In genomic region chr2:130797493-130798435, GRCh38 we compare ENCODE assay signal across 9 cellular contexts. TPM values are rescaled to one million over a fixed set of nuclear protein-coding genes. Genes with fewer than 3 reads are reported as not detected.
A peak's percentile ranks its signal among the peaks of the same experiment; 100 is the strongest.
DNase-seq lines count a peak whose midpoint lies in the region; ATAC-seq, FAIRE-seq and TF ChIP-seq lines count a peak whose summit lies in the region.
"Had no signal": no experiment of that assay in that cellular context is flagged by ENCODE, and none has a peak within 500 bp of the region (broad histone marks: within the 10 kb centered on the region; RNA-seq: fewer than 3 reads in every experiment).

No MANE protein-coding gene starts in this region.

- H3K4me1 ChIP-seq in kidney (ENCODE audit: control insufficient read depth in 1 of 2, insufficient read depth in 1 of 2, low read depth in 1 of 2, low read length in 2 of 2): peaks cover 0 to 6% of the 10 kb centered on the region in 2 donors

- H3K4me3 Mint-ChIP-seq in WTC11: peak overlapping the region; percentile 76

- POLR2A ChIA-PET in WTC11 (lab: Charles Lee): interaction anchor here (0.5 kb wide), 1 partner anchor 412 kb away, joined by 3 read pairs; no protein-coding TSS in a partner anchor

- H3K9me3 ChIP-seq in kidney (ENCODE audit: control insufficient read depth in 1 of 2, low read length in 2 of 2): no peaks in the 10 kb centered on the region

- peaks cover 20% of the 10 kb centered on the region for H3K4me1 Mint-ChIP-seq in WTC11

- H3K9me3 Mint-ChIP-seq in WTC11: no peaks in the 10 kb centered on the region

- ATAC-seq in GM18858 (IDR thresholded peaks at IDR 0.05; ENCODE audit: unreplicated experiment) (peak; percentile 83), HG03064 (IDR thresholded peaks at IDR 0.05; ENCODE audit: low read depth, unreplicated experiment) (peak; percentile 93), WTC11 (peak; percentile 76)

- no peak overlapping the region for H3K27ac Mint-ChIP-seq in WTC11

- H3K27ac ChIP-seq in caudate nucleus (ENCODE audit: low read depth, low read length): peak overlapping the region; percentile 89
- peak overlapping the region; percentile 77 to 90 for H3K27ac ChIP-seq in kidney (ENCODE audit: low read depth in 2 of 2, low read length in 2 of 2)

- CTCF ChIA-PET in WTC11 (lab: Charles Lee): interaction anchor here (0.6 to 4.4 kb wide), 46 partner anchors 9 to 617 kb away, joined by 3 to 48 read pairs (median 4); partner anchors contain the start of genes ARHGEF4 and SMPD4

- peak overlapping the region; percentile 72 to 74 for H3K4me3 ChIP-seq in kidney (ENCODE audit: low read length in 2 of 2)

- no peak for FAIRE-seq in kidney (lab: Jason Lieb, UNC)
- FAIRE-seq: TTC549 had no signal

- DNase-seq in AG08395 (ENCODE audit: low spot score) (peak; percentile 89), NCI-H2171 treated with DMSO at 0.1 percent for 48 hours (lab: John Stamatoyannopoulos, UW) (peak; percentile 82), WTC11 (ENCODE audit: low spot score) (peak; percentile 94), caudate nucleus (lab: John Stamatoyannopoulos, UW) (peak in 60 of 61 donors; percentile 20 to 94 (median 84)), kidney (peak; percentile 96)
- DNase-seq in stimulated activated CD4-positive, alpha-beta T cell treated with anti-CD3 and anti-CD28 coated beads, Interleukin-12 subunit alpha, Interleukin-12 subunit beta, amount 100 ng/mL, for 48 hours (ENCODE audit: low read depth in 2 of 3, low spot score in 1 of 3): peak; percentile 82 to 92 (median 90)

- intact Hi-C loops in kidney (cut with DNase I): loop anchor here (5.0 kb wide), 1 partner anchor 75 kb away; no protein-coding TSS in a partner anchor

- peaks cover 20% of the 10 kb centered on the region for H3K27me3 Mint-ChIP-seq in WTC11 (ENCODE audit: low read depth)

- H3K36me3 Mint-ChIP-seq in WTC11: no peaks in the 10 kb centered on the region

- TF ChIP-seq CTCF in WTC11 (IDR thresholded peaks at IDR 0.05) (peak; percentile 82), kidney (IDR thresholded peaks at IDR 0.05; ENCODE audit: borderline replicate concordance, extremely low read depth, insufficient read depth) (peak; percentile 87)

- peak overlapping the region; percentile 71 to 89 for H3K9ac ChIP-seq in kidney (ENCODE audit: low read length in 2 of 2)

- H3K36me3 ChIP-seq in kidney (ENCODE audit: control insufficient read depth in 1 of 2, insufficient read depth in 2 of 2, low read length in 2 of 2): no peaks in the 10 kb centered on the region

TF ChIP-seq in WTC11, 78 proteins besides CTCF, POLR2A, EP300 and RAD21 (continues in another document):
- TF ChIP-seq MLX (CRISPR knock-in tag; IDR thresholded peaks at IDR 0.05) (no peak), ZNF396 (CRISPR knock-in tag; IDR thresholded peaks at IDR 0.05; ENCODE audit: borderline replicate concordance) (no peak), FOXK1 (CRISPR knock-in tag; IDR thresholded peaks at IDR 0.05) (0 out of 2 replicates have a peak, but pooled peaks have one; percentile 34), ZNF281 (CRISPR knock-in tag; IDR thresholded peaks at IDR 0.05) (no peak), ZNF138 (CRISPR knock-in tag; conservative IDR thresholded peaks at IDR 0.05) (no peak), CREM (CRISPR knock-in tag; IDR thresholded peaks at IDR 0.05) (peak; percentile 60; the same call in 1 of the 2 replicates), ATF1 (CRISPR knock-in tag; IDR thresholded peaks at IDR 0.05) (no peak), USF1 (CRISPR knock-in tag; IDR thresholded peaks at IDR 0.05) (peak; percentile 6; the same call in 1 of the 2 replicates), ZNF425 (CRISPR knock-in tag; conservative IDR thresholded peaks at IDR 0.05) (no peak), JAZF1 (CRISPR knock-in tag; IDR thresholded peaks at IDR 0.05) (no peak), PRRX2 (CRISPR knock-in tag; IDR thresholded peaks at IDR 0.05) (no peak), ZBTB43 (CRISPR knock-in tag; IDR thresholded peaks at IDR 0.05) (no peak), NFYB (CRISPR knock-in tag; conservative IDR thresholded peaks at IDR 0.05; ENCODE audit: low read depth) (no peak), SOX15 (CRISPR knock-in tag; IDR thresholded peaks at IDR 0.05) (no peak), ATF6 (CRISPR knock-in tag; IDR thresholded peaks at IDR 0.05) (no peak), KAT7 (CRISPR knock-in tag; IDR thresholded peaks at IDR 0.05; ENCODE audit: borderline replicate concordance) (no peak)

RNA-seq across cellular contexts. Expression of gene ARHGEF4, which starts 39.0 kb away (rescaled TPM):
- total RNA-seq in WTC11 (2021) (18.1 to 21.8 TPM (median 19.5 TPM) in 3 replicates), kidney (0.94 TPM)
- 0.90 TPM for polyA plus RNA-seq in kidney (ENCODE audit: insufficient read depth, low read depth, low replicate concordance)

RNA-seq across cellular contexts. Expression of gene AMER3, which starts 42.4 kb away (rescaled TPM):
- total RNA-seq in WTC11 (2021) (0.05 to 0.13 TPM (median 0.09 TPM) in 3 replicates), kidney (not detected)
- polyA plus RNA-seq in kidney (ENCODE audit: insufficient read depth, low read depth, low replicate concordance): not detected

Comparison
In these comparisons a context has a peak if more than half of its experiments do, and no peak if none do; other contexts are left out.
1. Peak in every context shown above with its lines: DNase-seq, ATAC-seq, H3K4me3 ChIP-seq and H3K27ac ChIP-seq.